9 cellular contexts compared by ENCODE assay signal in genomic region chr10:30186371-30186875, GRCh38.
DNase-seq lines count a peak whose midpoint lies in the region; ATAC-seq, FAIRE-seq and TF ChIP-seq lines count a peak whose summit lies in the region.
"Had no signal": no experiment of that assay in that cellular context is flagged by ENCODE, and none has a peak within 500 bp of the region (broad histone marks: within the 10 kb centered on the region; RNA-seq: fewer than 3 reads in every experiment).

No MANE protein-coding gene starts in this region.

- peak overlapping the region in 5 of 10 donors; percentile 14 to 42 (median 31) for H3K4me3 ChIP-seq in heart right ventricle

- no peaks in the 10 kb centered on the region for H3K27me3 Mint-ChIP-seq in stimulated activated naive B cell treated with anti-CD40 and anti-IgM and Interleukin-4, amounts not matched to agents 10 μg/mL and 1 μg/mL and 100 μg/mL, for 72 hours

- H3K27ac ChIP-seq in RWPE1 (peak overlapping the region; percentile 56), heart right ventricle (peak overlapping the region; percentile 53 to 94 (median 83))

- no peaks in the 10 kb centered on the region for H3K9me3 Mint-ChIP-seq in stimulated activated naive B cell treated with anti-CD40 and anti-IgM and Interleukin-4, amounts not matched to agents 10 μg/mL and 1 μg/mL and 100 μg/mL, for 72 hours

- no peaks in the 10 kb centered on the region for H3K36me3 Mint-ChIP-seq in stimulated activated naive B cell treated with anti-CD40 and anti-IgM and Interleukin-4, amounts not matched to agents 10 μg/mL and 1 μg/mL and 100 μg/mL, for 72 hours

- no peaks in the 10 kb centered on the region for H3K9me3 ChIP-seq in heart right ventricle

- no peak for TF ChIP-seq CTCF in RWPE1 (conservative IDR thresholded peaks at IDR 0.05; ENCODE audit: low read depth)
- TF ChIP-seq CTCF in heart right ventricle (IDR thresholded peaks at IDR 0.05) = peak in 7 of 9 donors; percentile 9 to 56 (median 29)

- H3K36me3 ChIP-seq in heart right ventricle = no peaks in the 10 kb centered on the region

- POLR2A ChIA-PET in RWPE1 (lab: Yijun Ruan, JAX; ENCODE audit: low non-redundant PET) = no interaction called here

- peak; percentile 19 to 70 (median 52) for ATAC-seq in heart right ventricle
- ATAC-seq in stimulated activated naive B cell treated with anti-CD40 and anti-IgM and Interleukin-4, amounts not matched to agents 10 μg/mL and 1 μg/mL and 100 μg/mL, for 72 hours (replicated peaks) = peak in 1 of 2 donors; percentile 61

- intact Hi-C loops in heart right ventricle (cut with DNase I) = loop anchor here in 6 of 10 donors (2.0 to 10.0 kb wide), 9 partner anchors 51 to 189 kb away; partner anchors contain the start of gene JCAD (in 5 of the 6)

- peak; percentile 75 for FAIRE-seq in GM19239 (lab: Jason Lieb, UNC)
- FAIRE-seq: bronchial epithelial cell had no signal

- DNase-seq in GM19239 (ENCODE audit: insufficient read length, low spot score) (no peak), RWPE1 (ENCODE audit: low spot score) (no peak), heart right ventricle (peak in 1 of 2 donors; percentile 24), DMS79 (lab: John Stamatoyannopoulos, UW) (no peak), NCI-H1930 (lab: John Stamatoyannopoulos, UW) (no peak), COLO829 (ENCODE audit: low spot score) (no peak)
- no peak for DNase-seq in stimulated activated naive B cell treated with anti-CD40 and anti-IgM and Interleukin-4, amounts not matched to agents 10 μg/mL and 1 μg/mL and 100 μg/mL, for 72 hours
- no peak for DNase-seq in activated CD4-positive, alpha-beta T cell treated with anti-CD3 and anti-CD28 coated beads for 4 hours

- peak overlapping the region; percentile 26 for H3K27ac Mint-ChIP-seq in stimulated activated naive B cell treated with anti-CD40 and anti-IgM and Interleukin-4, amounts not matched to agents 10 μg/mL and 1 μg/mL and 100 μg/mL, for 72 hours

- no peaks in the 10 kb centered on the region for H3K27me3 ChIP-seq in heart right ventricle

- WGBS in heart right ventricle, 2 donors = 58 to 61% methylated on average over 10 of the region's 10 CpGs

- H3K4me1 Mint-ChIP-seq in stimulated activated naive B cell treated with anti-CD40 and anti-IgM and Interleukin-4, amounts not matched to agents 10 μg/mL and 1 μg/mL and 100 μg/mL, for 72 hours = peaks cover 5 to 8% of the 10 kb centered on the region in 2 donors

- CTCF ChIA-PET in RWPE1 (lab: Yijun Ruan, JAX) = interaction anchor here (0.7 kb wide), 1 partner anchor 55 kb away, joined by 3 read pairs; no protein-coding TSS in a partner anchor

- peaks cover 4 to 57% (median 21%) of the 10 kb centered on the region in 9 donors for H3K4me1 ChIP-seq in heart right ventricle

- peak overlapping the region; percentile 53 to 72 for H3K4me3 Mint-ChIP-seq in stimulated activated naive B cell treated with anti-CD40 and anti-IgM and Interleukin-4, amounts not matched to agents 10 μg/mL and 1 μg/mL and 100 μg/mL, for 72 hours
